ENCODE assay signal across 8 cellular contexts in the genomic region with DNA sequence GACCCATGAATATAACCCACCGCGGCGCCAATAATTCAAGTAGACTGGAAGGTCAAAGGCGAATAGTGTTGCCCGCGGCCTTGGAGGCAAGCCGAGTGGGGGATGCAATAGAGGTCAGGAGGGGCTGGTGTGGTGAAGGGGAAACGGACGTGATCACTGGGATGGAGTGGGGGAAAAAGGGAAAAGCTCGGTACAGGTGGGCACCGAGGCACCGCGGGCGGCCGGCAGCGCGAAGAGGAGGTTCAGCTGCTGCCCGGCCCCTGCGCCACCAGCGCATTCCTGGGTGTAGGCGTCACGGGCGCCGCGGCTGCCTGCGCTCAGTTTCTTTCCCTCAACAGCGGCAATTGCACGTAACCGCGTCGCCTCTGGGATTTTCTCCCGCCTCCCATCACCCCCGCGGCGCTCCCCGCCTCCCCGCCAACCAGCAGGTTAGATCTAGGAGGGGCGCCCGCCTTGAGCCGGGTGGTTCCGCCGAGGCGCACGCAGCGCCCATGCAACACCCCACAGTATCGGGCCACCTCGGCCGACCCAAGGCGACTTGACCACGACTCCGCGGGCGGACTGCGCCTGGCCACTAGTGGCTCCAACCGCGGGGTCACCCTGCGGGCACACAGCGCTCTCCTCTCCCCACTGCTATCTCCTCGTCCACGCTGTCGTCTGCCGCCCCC. TPM values are rescaled to one million over a fixed set of nuclear protein-coding genes. Genes with fewer than 3 reads are reported as not detected.
DNase-seq lines count a peak whose midpoint lies in the region; ATAC-seq and TF ChIP-seq lines count a peak whose summit lies in the region.

No MANE protein-coding gene starts in this region.

- H3K9me3 Mint-ChIP-seq in activated CD4-positive, alpha-beta memory T cell treated with anti-CD3 and anti-CD28 coated beads, Interleukin-2, amount 10 ng/mL, durations not matched to agents 7 days and 5 days: no peaks in the 10 kb centered on the region

- RAD21 ChIA-PET in HCT116 (lab: Charles Lee; ENCODE audit: low non-redundant PET in 1 of 2, low total read pairs in 2 of 2, uncharacterized antibody in 2 of 2, unreplicated experiment in 2 of 2): no interaction called here

- H3K27me3 Mint-ChIP-seq in activated CD4-positive, alpha-beta memory T cell treated with anti-CD3 and anti-CD28 coated beads, Interleukin-2, amount 10 ng/mL, durations not matched to agents 7 days and 5 days: peaks cover 44% of the 10 kb centered on the region

- H3K36me3 Mint-ChIP-seq in activated CD4-positive, alpha-beta memory T cell treated with anti-CD3 and anti-CD28 coated beads, Interleukin-2, amount 10 ng/mL, durations not matched to agents 7 days and 5 days (ENCODE audit: low read depth): no peaks in the 10 kb centered on the region

- no peak for TF ChIP-seq POLR2A in HCT116 (IDR thresholded peaks at IDR 0.05; ENCODE audit: borderline replicate concordance, extremely low read depth, insufficient read depth, insufficient read length)
- TF ChIP-seq POLR2A in vagina (IDR thresholded peaks at IDR 0.05): peak in 1 of 2 donors; percentile 50

- no peaks in the 10 kb centered on the region for H3K27me3 ChIP-seq in HCT116 (ENCODE audit: insufficient read depth, low read length)
- no peaks in the 10 kb centered on the region for H3K27me3 ChIP-seq in vagina

- H3K9me2 ChIP-seq in HCT116 (ENCODE audit: insufficient read depth): no peaks in the 10 kb centered on the region

- no peak for TF ChIP-seq CTCF in HCT116 (IDR thresholded peaks at IDR 0.05 in 2 of 3, conservative IDR thresholded peaks at IDR 0.05 in 1 of 3; ENCODE audit: borderline replicate concordance in 1 of 3, insufficient read depth in 1 of 3, low read depth in 2 of 3, low read length in 2 of 3)
- TF ChIP-seq CTCF in epithelial cell of proximal tubule (conservative IDR thresholded peaks at IDR 0.05; ENCODE audit: low read depth, low read length): no peak
- no peak for TF ChIP-seq CTCF in mucosa of descending colon (IDR thresholded peaks at IDR 0.05)
- no peak for TF ChIP-seq CTCF in vagina (IDR thresholded peaks at IDR 0.05)

- peak overlapping the region; percentile 93 for H3K4me2 ChIP-seq in HCT116 (ENCODE audit: low read length)

- peaks cover 65% of the 10 kb centered on the region for H3K79me2 ChIP-seq in HCT116 (ENCODE audit: insufficient read depth, low read length)

- H3K4me1 Mint-ChIP-seq in activated CD4-positive, alpha-beta memory T cell treated with anti-CD3 and anti-CD28 coated beads, Interleukin-2, amount 10 ng/mL, durations not matched to agents 7 days and 5 days: peaks cover 8% of the 10 kb centered on the region

- H3K4me3 ChIP-seq in HCT116 (replicated peaks in 1 of 2; ENCODE audit: low read depth in 1 of 2, low read length in 2 of 2) (peak overlapping the region; percentile 83 to 87), epithelial cell of proximal tubule (ENCODE audit: low read depth, low read length) (peak overlapping the region; percentile 91), mucosa of descending colon (peak overlapping the region; percentile 74), vagina (peak overlapping the region; percentile 82 to 92)

- intact Hi-C loops in HCT116 (cut with micrococcal nuclease): loop anchor here (2.0 to 10.0 kb wide), 5 partner anchors 116 to 751 kb away; no protein-coding TSS in a partner anchor
- intact Hi-C loops in mucosa of descending colon (cut with DNase I, micrococcal nuclease): loop anchor here in 1 of 2 donors (10.0 kb wide), 1 partner anchor 891 kb away; no protein-coding TSS in a partner anchor
- intact Hi-C loops in vagina (cut with DNase I): loop anchor here (5.0 kb wide), 2 partner anchors 204 to 899 kb away; partner anchors contain the start of gene MMADHC

- H3K4me3 Mint-ChIP-seq in activated CD4-positive, alpha-beta memory T cell treated with anti-CD3 and anti-CD28 coated beads, Interleukin-2, amount 10 ng/mL, durations not matched to agents 7 days and 5 days: no peak overlapping the region

- peak; percentile 62 for DNase-seq in A172 (ENCODE audit: low spot score)
- DNase-seq in HCT116 (ENCODE audit: low read depth, low spot score): peak; percentile 73
- DNase-seq in RPMI7951 (ENCODE audit: low read depth): peak; percentile 87
- DNase-seq in epithelial cell of proximal tubule (ENCODE audit: low read depth): no peak
- peak; percentile 76 to 85 (median 82) for DNase-seq in mucosa of descending colon
- DNase-seq in vagina (ENCODE audit: extremely low spot score in 2 of 2): peak in 1 of 2 donors; percentile 93
- no peak for DNase-seq in activated CD4-positive, alpha-beta memory T cell treated with anti-CD3 and anti-CD28 coated beads, Interleukin-2, amount 10 ng/mL, durations not matched to agents 7 days and 5 days

- no peak overlapping the region for H3K27ac Mint-ChIP-seq in activated CD4-positive, alpha-beta memory T cell treated with anti-CD3 and anti-CD28 coated beads, Interleukin-2, amount 10 ng/mL, durations not matched to agents 7 days and 5 days

- peaks cover 6% of the 10 kb centered on the region; the same call in 1 of the 2 replicates for H4K20me1 ChIP-seq in HCT116 (ENCODE audit: insufficient read depth)

- POLR2A ChIA-PET in HCT116 (lab: Charles Lee): interaction anchor here (0.9 kb wide), 1 partner anchor 10 kb away, joined by 4 read pairs; no protein-coding TSS in a partner anchor
- POLR2A ChIA-PET in activated CD4-positive, alpha-beta memory T cell treated with anti-CD3 and anti-CD28 coated beads, Interleukin-2, amount 10 ng/mL, durations not matched to agents 7 days and 5 days (lab: Charles Lee): no interaction called here

- peaks cover 2 to 46% of the 10 kb centered on the region in 2 experiments for H3K4me1 ChIP-seq in HCT116 (ENCODE audit: control insufficient read depth in 1 of 2, insufficient read depth in 2 of 2, low read length in 2 of 2)
- peaks cover 25% of the 10 kb centered on the region for H3K4me1 ChIP-seq in mucosa of descending colon (ENCODE audit: low read depth)
- H3K4me1 ChIP-seq in vagina: peaks cover 39% of the 10 kb centered on the region

- H3K27ac ChIP-seq in HCT116 (ENCODE audit: low read depth, low read length) (peak overlapping the region; percentile 77), vagina (peak overlapping the region; percentile 85)

- TSS peak; percentile 56 for BruUV-seq in HCT116 (replicated peaks; lab: Mats Ljungman, UMichigan)

- no peak overlapping the region for H2AFZ ChIP-seq in HCT116 (ENCODE audit: low read depth, low read length, poor library complexity, severe bottlenecking)

- no peaks in the 10 kb centered on the region for H3K9me3 ChIP-seq in HCT116 (ENCODE audit: control insufficient read depth in 1 of 2, insufficient read depth in 1 of 2, low read depth in 1 of 2, low read length in 2 of 2)
- H3K9me3 ChIP-seq in mucosa of descending colon: no peaks in the 10 kb centered on the region
- H3K9me3 ChIP-seq in vagina: no peaks in the 10 kb centered on the region

- TF ChIP-seq RAD21 in HCT116 (IDR thresholded peaks at IDR 0.05; ENCODE audit: low read depth): no peak; the same call in 1 of the 2 replicates

- H3K36me3 ChIP-seq in HCT116 (ENCODE audit: control insufficient read depth in 1 of 2, insufficient read depth in 2 of 2, low read length in 2 of 2): no peaks in the 10 kb centered on the region; a peak in 1 of 4 replicates
- H3K36me3 ChIP-seq in mucosa of descending colon (ENCODE audit: low read depth): no peaks in the 10 kb centered on the region
- H3K36me3 ChIP-seq in vagina: no peaks in the 10 kb centered on the region

- H3K9ac ChIP-seq in HCT116 (ENCODE audit: low read length): peak overlapping the region; percentile 94

- CTCF ChIA-PET in HCT116 (lab: Charles Lee): no interaction called here
- CTCF ChIA-PET in activated CD4-positive, alpha-beta memory T cell treated with anti-CD3 and anti-CD28 coated beads, Interleukin-2, amount 10 ng/mL, durations not matched to agents 7 days and 5 days (lab: Charles Lee): no interaction called here

- ATAC-seq in HCT116 (peak; percentile 76), mucosa of descending colon (peak; percentile 69), GM21737 (IDR thresholded peaks at IDR 0.05; ENCODE audit: unreplicated experiment) (no peak)

TF ChIP-seq in HCT116, 20 proteins besides CTCF, POLR2A, EP300 and RAD21 (continues in another document):
- TF ChIP-seq CEBPB (IDR thresholded peaks at IDR 0.05; ENCODE audit: low read depth): no peak
- no peak for TF ChIP-seq YY1 (IDR thresholded peaks at IDR 0.05; ENCODE audit: extremely low read depth, insufficient replicate concordance, low read depth, low read length)
- no peak for TF ChIP-seq TCF7L2 (IDR thresholded peaks at IDR 0.05; ENCODE audit: borderline replicate concordance, extremely low read depth, insufficient read depth, insufficient read length)
- peak; percentile 56; the same call in 1 of the 2 replicates for TF ChIP-seq JUND (IDR thresholded peaks at IDR 0.05)
- TF ChIP-seq EGR1 (IDR thresholded peaks at IDR 0.05; ENCODE audit: low read depth): no peak; the same call in 1 of the 2 replicates
- peak; percentile 45 for TF ChIP-seq SP1 (IDR thresholded peaks at IDR 0.05; ENCODE audit: low read depth)
- TF ChIP-seq, protein P1, sequence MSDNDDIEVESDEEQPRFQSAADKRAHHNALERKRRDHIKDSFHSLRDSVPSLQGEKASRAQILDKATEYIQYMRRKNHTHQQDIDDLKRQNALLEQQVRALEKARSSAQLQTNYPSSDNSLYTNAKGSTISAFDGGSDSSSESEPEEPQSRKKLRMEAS (IDR thresholded peaks at IDR 0.05): peak; percentile 63; the same call in 1 of the 2 replicates
- TF ChIP-seq ZNF274 (IDR thresholded peaks at IDR 0.05; ENCODE audit: low read depth, low read length): no peak
- peak; percentile 51; the same call in 1 of the 2 replicates for TF ChIP-seq CBX3 (IDR thresholded peaks at IDR 0.05; ENCODE audit: low read depth)

RNA-seq across cellular contexts. Expression of gene RND3, which starts 1.5 kb away (rescaled TPM):
- 155 and 205 TPM in 2 replicates for total RNA-seq in A172 (2014; rRNA removed; shearing (Covaris generic))
- 15.0 TPM for total RNA-seq in HCT116 (2021; ENCODE audit: unreplicated experiment)
- 14.6 and 17.8 TPM in 2 replicates for polyA plus RNA-seq in HCT116 (2012)
- total RNA-seq in RPMI7951 (2014; rRNA removed; shearing (Covaris generic)): 41.7 and 47.2 TPM in 2 replicates
- total RNA-seq in epithelial cell of proximal tubule: 51.8 and 59.1 TPM in 2 replicates
- total RNA-seq in mucosa of descending colon: 10 to 100 TPM; 42.2 to 80.1 (median 57.5) TPM
- 62.1 TPM for total RNA-seq in vagina
- total RNA-seq in activated CD4-positive, alpha-beta memory T cell treated with anti-CD3 and anti-CD28 coated beads, Interleukin-2, amount 10 ng/mL, durations not matched to agents 7 days and 5 days: not detected

Comparison
In these comparisons a context has a peak if more than half of its experiments do, and no peak if none do; other contexts are left out.
1. DNase-seq: peak in A172 (single experiment), HCT116 (single experiment), RPMI7951 (single experiment) and mucosa of descending colon (3 of 3); none in epithelial cell of proximal tubule (single experiment) and activated CD4-positive, alpha-beta memory T cell treated with anti-CD3 and anti-CD28 coated beads, Interleukin-2, amount 10 ng/mL, durations not matched to agents 7 days and 5 days (single experiment).
2. RNA of gene RND3, which starts 1.5 kb away (total RNA-seq): 155 to 205 TPM in A172, 62.1 TPM in vagina (single experiment), 51.8 to 59.1 TPM in epithelial cell of proximal tubule, 42.2 to 80.1 TPM in mucosa of descending colon, 41.7 to 47.2 TPM in RPMI7951 and 15.0 TPM in HCT116 (single experiment); not detected in activated CD4-positive, alpha-beta memory T cell treated with anti-CD3 and anti-CD28 coated beads, Interleukin-2, amount 10 ng/mL, durations not matched to agents 7 days and 5 days; every median in the first group is over 10 times any median in the second.
3. Peak in every context shown above with its lines, with median percentiles within 50 percentile points of each other: H3K4me3 ChIP-seq.